ENCODE assay signal across 8 cellular contexts in genomic region chr12:40446385-40446784, GRCh38.
DNase-seq lines count a peak whose midpoint lies in the region; ATAC-seq and TF ChIP-seq lines count a peak whose summit lies in the region.

No MANE protein-coding gene starts in this region.

- no peaks in the 10 kb centered on the region for H3K9me3 ChIP-seq in Panc1 (ENCODE audit: control insufficient read depth, insufficient read depth, low read depth, low read length)

- CTCF ChIA-PET in Panc1 (lab: Charles Lee): no interaction called here

- no peaks in the 10 kb centered on the region for H3K36me3 ChIP-seq in Panc1 (ENCODE audit: control insufficient read depth, insufficient read depth, low read length)

- no peaks in the 10 kb centered on the region for H3K36me3 Mint-ChIP-seq in stimulated activated effector memory CD8-positive, alpha-beta T cell treated with anti-CD3 and anti-CD28 coated beads, Interleukin-12 subunit alpha, Interleukin-12 subunit beta, amount 100 ng/mL, for 72 hours

- in situ Hi-C loops in Panc1 (cut with HindIII; ENCODE audit: low pct_unique_long_range_greater_than_20kb, low sequenced_read_pairs): no loop called here

- H3K27ac ChIP-seq in Panc1 (ENCODE audit: low read length): no peak overlapping the region

- BruUV-seq in Panc1 (replicated peaks; lab: Mats Ljungman, UMichigan): no TSS peak

- no peak overlapping the region for H3K4me3 ChIP-seq in Panc1 (ENCODE audit: low read depth in 2 of 2, low read length in 2 of 2)

- no peak for DNase-seq in Panc1 (ENCODE audit: low read depth, low spot score)
- DNase-seq in left kidney (ENCODE audit: low read depth, low spot score): peak; percentile 26
- no peak for DNase-seq in SHP77 (lab: John Stamatoyannopoulos, UW)
- DNase-seq in activated T-cell treated with anti-CD3 and anti-CD28 coated beads, Interleukin-2, amount 50 U/mL, for 48 hours: no peak
- no peak for DNase-seq in stimulated activated effector memory CD8-positive, alpha-beta T cell treated with anti-CD3 and anti-CD28 coated beads, Interleukin-12 subunit alpha, Interleukin-12 subunit beta, amount 100 ng/mL, for 72 hours (ENCODE audit: low spot score in 2 of 2)
- DNase-seq in GF-D8 (lab: John Stamatoyannopoulos, UW): no peak

- intact Hi-C loops in Panc1 (cut with micrococcal nuclease; ENCODE audit: unreplicated experiment): no loop called here

- H3K27ac Mint-ChIP-seq in stimulated activated effector memory CD8-positive, alpha-beta T cell treated with anti-CD3 and anti-CD28 coated beads, Interleukin-12 subunit alpha, Interleukin-12 subunit beta, amount 100 ng/mL, for 72 hours: no peak overlapping the region

- no peak overlapping the region for H3K4me3 Mint-ChIP-seq in stimulated activated effector memory CD8-positive, alpha-beta T cell treated with anti-CD3 and anti-CD28 coated beads, Interleukin-12 subunit alpha, Interleukin-12 subunit beta, amount 100 ng/mL, for 72 hours

- H3K4me1 ChIP-seq in Panc1 (ENCODE audit: control insufficient read depth, insufficient read depth, low read length): no peaks in the 10 kb centered on the region

- H3K4me1 Mint-ChIP-seq in stimulated activated effector memory CD8-positive, alpha-beta T cell treated with anti-CD3 and anti-CD28 coated beads, Interleukin-12 subunit alpha, Interleukin-12 subunit beta, amount 100 ng/mL, for 72 hours: no peaks in the 10 kb centered on the region

- H3K27me3 ChIP-seq in Panc1 (ENCODE audit: control insufficient read depth, insufficient read depth, low read length): no peaks in the 10 kb centered on the region

- H3K9me3 Mint-ChIP-seq in stimulated activated effector memory CD8-positive, alpha-beta T cell treated with anti-CD3 and anti-CD28 coated beads, Interleukin-12 subunit alpha, Interleukin-12 subunit beta, amount 100 ng/mL, for 72 hours: peaks cover 7% of the 10 kb centered on the region

- TF ChIP-seq CTCF in GM12873 (IDR thresholded peaks at IDR 0.05; ENCODE audit: insufficient read depth, low read depth, low read length, missing control alignments) (peak; percentile 53), Panc1 (IDR thresholded peaks at IDR 0.05) (peak; percentile 42; the same call in 1 of the 2 replicates)

- ATAC-seq in HG02870 (IDR thresholded peaks at IDR 0.05; ENCODE audit: unreplicated experiment) (peak; percentile 75), Panc1 (no peak)
- ATAC-seq in stimulated activated effector memory CD8-positive, alpha-beta T cell treated with anti-CD3 and anti-CD28 coated beads, Interleukin-12 subunit alpha, Interleukin-12 subunit beta, amount 100 ng/mL, for 72 hours: no peak

- POLR2A ChIA-PET in Panc1 (lab: Charles Lee): no interaction called here
